In genomic region chrX:46404774-46405173, GRCh38 we compare ENCODE assay signal across 30 cellular contexts.
"Had no signal": no experiment of that assay in that cellular context is flagged by ENCODE, and none has a peak within 500 bp of the region (broad histone marks: within the 10 kb centered on the region; RNA-seq: fewer than 3 reads in every experiment).

No MANE protein-coding gene starts in this region.

- H3K27ac ChIP-seq: brain microvascular endothelial cell, KMS-11, Peyer's patch, SK-N-MC had no signal

- H3K4me1 ChIP-seq: Peyer's patch had no signal

- DNase-seq: activated CD4-positive, alpha-beta T cell treated with anti-CD3 and anti-CD28 coated beads, Interleukin-2, amount 10 ng/mL, durations not matched to agents 24 days and 14 days; activated CD4-positive, alpha-beta T cell treated with anti-CD3 and anti-CD28 coated beads, Interleukin-2, amount 50 U/mL, for 4 hours; activated CD8-positive, alpha-beta T cell treated with anti-CD3 and anti-CD28 coated beads for 36 hours; activated effector memory CD4-positive, alpha-beta T cell treated with anti-CD3 and anti-CD28 coated beads, Interleukin-2, amount 50 U/mL, for 16 hours; activated naive CD4-positive, alpha-beta T cell; activated naive CD4-positive, alpha-beta T cell treated with anti-CD3 and anti-CD28 coated beads, Interleukin-2, amount 50 U/mL, for 16 hours; activated naive CD8-positive, alpha-beta T cell treated with anti-CD3 and anti-CD28 coated beads for 36 hours; activated T-cell treated with anti-CD3 and anti-CD28 coated beads, Interleukin-2, amount 50 U/mL, for 1 hour; activated T-cell treated with anti-CD3 and anti-CD28 coated beads, Interleukin-2, amount 50 U/mL, for 72 hours; amniotic stem cell; aorta; brain microvascular endothelial cell; central memory CD4-positive, alpha-beta T cell; MM.1S; MV-4-11; NCI-H1092; NCI-H1436 treated with DMSO at 0.1 percent for 48 hours; NCI-H1694 treated with DMSO at 0.1 percent for 48 hours; NCI-H2029; NCI-H510A; NCI-H526; NCI-H748 treated with DMSO at 0.1 percent for 48 hours; NK-92 treated with Interleukin-12 subunit alpha and Interleukin-12 subunit beta, amount 100 ng/mL, for 24 hours; PC-3; Peyer's patch; Right ventricle myocardium superior; T1000 had no signal

- H3K4me3 ChIP-seq: Peyer's patch, SK-N-MC had no signal

- FAIRE-seq: TTC549 had no signal

- H3K36me3 ChIP-seq: brain microvascular endothelial cell, Peyer's patch had no signal

- H3K9me3 ChIP-seq: Peyer's patch had no signal

- H3K4me2 ChIP-seq: KMS-11 had no signal

- H3K9ac ChIP-seq: KMS-11 had no signal

- H3K27me3 ChIP-seq: brain microvascular endothelial cell, Peyer's patch had no signal
